Comparison of ENCODE assay signal across 21 cellular contexts in genomic region chr9:76151267-76151666, GRCh38.
"Had no signal": no experiment of that assay in that cellular context is flagged by ENCODE, and none has a peak within 500 bp of the region (broad histone marks: within the 10 kb centered on the region; RNA-seq: fewer than 3 reads in every experiment).

No MANE protein-coding gene starts in this region.

- H3K27ac ChIP-seq: ascending aorta, body of pancreas, PC-9 had no signal

- ATAC-seq: activated CD4-positive, alpha-beta T cell treated with anti-CD3 and anti-CD28 coated beads for 36 hours; activated CD8-positive, alpha-beta T cell treated with anti-CD3 and anti-CD28 coated beads for 36 hours; body of pancreas; T-cell had no signal

- H3K27me3 ChIP-seq: ascending aorta, body of pancreas, MG63 had no signal

- H3K36me3 ChIP-seq: ascending aorta, MG63 had no signal

- DNase-seq: activated CD4-positive, alpha-beta T cell treated with anti-CD3 and anti-CD28 coated beads for 36 hours; activated CD4-positive, alpha-beta T cell treated with anti-CD3 and anti-CD28 coated beads, Interleukin-2, amount 50 U/mL, for 1 hour; activated CD8-positive, alpha-beta memory T cell treated with anti-CD3 and anti-CD28 coated beads, Interleukin-2, amount 50 U/mL, for 4 hours; activated CD8-positive, alpha-beta T cell treated with anti-CD3 and anti-CD28 coated beads for 36 hours; activated naive CD4-positive, alpha-beta T cell treated with anti-CD3 and anti-CD28 coated beads, Interleukin-2, amount 50 U/mL, for 16 hours; amniotic stem cell; body of pancreas; MG63; NCI-H1105; NCI-H1436; NCI-H1694 treated with DMSO at 0.1 percent for 48 hours; NCI-H2029 treated with DMSO at 0.1 percent for 48 hours; NCI-H510A treated with DMSO at 0.1 percent for 48 hours; NCI-H69; PC-9; SHP77 treated with DMSO at 0.1 percent for 48 hours; T-cell; T-helper 2 cell; T1000 had no signal

- H3K4me3 ChIP-seq: ascending aorta, body of pancreas, MG63, PC-9 had no signal

- H3K4me1 ChIP-seq: ascending aorta, body of pancreas had no signal

- H3K4me2 ChIP-seq: PC-9 had no signal

- FAIRE-seq: TTC549 had no signal

- H3K9me3 ChIP-seq: ascending aorta, body of pancreas, MG63 had no signal

- H2AFZ ChIP-seq: PC-9 had no signal
